Comparison of ENCODE assay signal across 2 cellular contexts in the genomic region with DNA sequence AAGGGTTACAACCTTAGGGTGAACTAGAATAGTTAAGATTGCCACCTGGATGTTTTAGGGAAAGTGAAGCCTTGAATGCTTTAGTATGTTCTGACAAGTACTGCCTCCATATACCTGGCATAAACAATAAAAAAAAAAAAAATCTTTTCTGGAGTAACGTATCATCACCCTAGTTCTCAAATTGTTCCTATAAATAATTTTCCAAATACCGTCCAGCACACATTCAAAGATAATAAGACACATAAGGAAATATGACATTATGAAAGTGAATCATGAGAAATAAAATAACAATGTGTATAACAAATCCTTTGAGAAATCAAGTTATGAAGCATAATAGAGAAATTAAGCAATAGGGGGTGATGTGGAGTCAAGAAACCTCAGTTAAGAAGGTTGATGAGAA.
TF ChIP-seq lines count a peak whose summit lies in the region.

No MANE protein-coding gene starts in this region.

TF ChIP-seq in HEK293, 187 proteins besides CTCF, POLR2A, EP300 and RAD21:
- no peak for TF ChIP-seq ZNF610 (tag by site-specific recombination; IDR thresholded peaks at IDR 0.05; ENCODE audit: borderline replicate concordance)
- TF ChIP-seq, protein P1, sequence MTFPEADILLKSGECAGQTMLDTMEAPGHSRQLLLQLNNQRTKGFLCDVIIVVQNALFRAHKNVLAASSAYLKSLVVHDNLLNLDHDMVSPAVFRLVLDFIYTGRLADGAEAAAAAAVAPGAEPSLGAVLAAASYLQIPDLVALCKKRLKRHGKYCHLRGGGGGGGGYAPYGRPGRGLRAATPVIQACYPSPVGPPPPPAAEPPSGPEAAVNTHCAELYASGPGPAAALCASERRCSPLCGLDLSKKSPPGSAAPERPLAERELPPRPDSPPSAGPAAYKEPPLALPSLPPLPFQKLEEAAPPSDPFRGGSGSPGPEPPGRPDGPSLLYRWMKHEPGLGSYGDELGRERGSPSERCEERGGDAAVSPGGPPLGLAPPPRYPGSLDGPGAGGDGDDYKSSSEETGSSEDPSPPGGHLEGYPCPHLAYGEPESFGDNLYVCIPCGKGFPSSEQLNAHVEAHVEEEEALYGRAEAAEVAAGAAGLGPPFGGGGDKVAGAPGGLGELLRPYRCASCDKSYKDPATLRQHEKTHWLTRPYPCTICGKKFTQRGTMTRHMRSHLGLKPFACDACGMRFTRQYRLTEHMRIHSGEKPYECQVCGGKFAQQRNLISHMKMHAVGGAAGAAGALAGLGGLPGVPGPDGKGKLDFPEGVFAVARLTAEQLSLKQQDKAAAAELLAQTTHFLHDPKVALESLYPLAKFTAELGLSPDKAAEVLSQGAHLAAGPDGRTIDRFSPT (tag by site-specific recombination; IDR thresholded peaks at IDR 0.05), result no peak
- peak; percentile 65 for TF ChIP-seq SETDB1 (IDR thresholded peaks at IDR 0.05; ENCODE audit: insufficient read length, low read length)
- TF ChIP-seq ZNF580 (tag by site-specific recombination; IDR thresholded peaks at IDR 0.05), result no peak
- no peak for TF ChIP-seq ZNF112 (tag by site-specific recombination; IDR thresholded peaks at IDR 0.05)
- no peak for TF ChIP-seq SCRT1 (tag by site-specific recombination; IDR thresholded peaks at IDR 0.05; ENCODE audit: borderline replicate concordance)
- TF ChIP-seq, protein P2, sequence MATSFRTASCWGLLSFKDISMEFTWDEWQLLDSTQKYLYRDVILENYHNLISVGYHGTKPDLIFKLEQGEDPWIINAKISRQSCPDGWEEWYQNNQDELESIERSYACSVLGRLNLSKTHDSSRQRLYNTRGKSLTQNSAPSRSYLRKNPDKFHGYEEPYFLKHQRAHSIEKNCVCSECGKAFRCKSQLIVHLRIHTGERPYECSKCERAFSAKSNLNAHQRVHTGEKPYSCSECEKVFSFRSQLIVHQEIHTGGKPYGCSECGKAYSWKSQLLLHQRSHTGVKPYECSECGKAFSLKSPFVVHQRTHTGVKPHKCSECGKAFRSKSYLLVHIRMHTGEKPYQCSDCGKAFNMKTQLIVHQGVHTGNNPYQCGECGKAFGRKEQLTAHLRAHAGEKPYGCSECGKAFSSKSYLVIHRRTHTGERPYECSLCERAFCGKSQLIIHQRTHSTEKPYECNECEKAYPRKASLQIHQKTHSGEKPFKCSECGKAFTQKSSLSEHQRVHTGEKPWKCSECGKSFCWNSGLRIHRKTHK (tag by site-specific recombination; IDR thresholded peaks at IDR 0.05), result peak; percentile 99
- TF ChIP-seq YY2 (tag by site-specific recombination; IDR thresholded peaks at IDR 0.05), result no peak
- TF ChIP-seq ZNF530 (tag by site-specific recombination; IDR thresholded peaks at IDR 0.05; ENCODE audit: low read depth), result no peak
- no peak for TF ChIP-seq ZNF777 (tag by site-specific recombination; IDR thresholded peaks at IDR 0.05; ENCODE audit: borderline replicate concordance)
- no peak for TF ChIP-seq ZNF416 (tag by site-specific recombination; IDR thresholded peaks at IDR 0.05)
- TF ChIP-seq ZNF830 (tag by site-specific recombination; IDR thresholded peaks at IDR 0.05; ENCODE audit: low read depth), result no peak
- TF ChIP-seq ZNF514 (tag by site-specific recombination; IDR thresholded peaks at IDR 0.05), result no peak
- TF ChIP-seq GLIS2 (tag by site-specific recombination; IDR thresholded peaks at IDR 0.05), result no peak
- TF ChIP-seq KLF10 (tag by site-specific recombination; IDR thresholded peaks at IDR 0.05), result no peak

TF ChIP-seq in K562, 482 proteins besides CTCF, POLR2A, EP300 and RAD21:
- TF ChIP-seq CEBPB (tag; IDR thresholded peaks at IDR 0.05) (peak; percentile 37; the same call in 1 of the 2 replicates), FOXO4 (CRISPR knock-in tag; IDR thresholded peaks at IDR 0.05) (no peak), CEBPG (CRISPR knock-in tag; IDR thresholded peaks at IDR 0.05) (no peak), CEBPG (tag; conservative IDR thresholded peaks at IDR 0.05 in 1 of 2, IDR thresholded peaks at IDR 0.05 in 1 of 2) (peak; percentile 28 to 30; a peak in 2 of 4 replicates)
